Comparison of ENCODE assay signal across 1 cellular context in genomic region chr17:72336026-72336803, GRCh38.
A peak's percentile ranks its signal among the peaks of the same experiment; 100 is the strongest.
TF ChIP-seq lines count a peak whose summit lies in the region.

No MANE protein-coding gene starts in this region.

TF ChIP-seq in HepG2, 621 proteins besides CTCF, POLR2A, EP300 and RAD21 (continued from another document):
- peak; percentile 80 for TF ChIP-seq PCBP2 (optimal IDR thresholded peaks at IDR 0.05; ENCODE audit: low read depth, low read length, poor library complexity, severe bottlenecking)
